16 cellular contexts compared by ENCODE assay signal in genomic region chr18:61820842-61821241, GRCh38.
"Had no signal": no experiment of that assay in that cellular context is flagged by ENCODE, and none has a peak within 500 bp of the region (broad histone marks: within the 10 kb centered on the region; RNA-seq: fewer than 3 reads in every experiment).

No MANE protein-coding gene starts in this region.

- ATAC-seq: body of pancreas; naive thymus-derived CD8-positive, alpha-beta T cell; stimulated activated memory B cell treated with anti-CD40 and anti-IgM and Interleukin-4, amounts not matched to agents 10 μg/mL and 1 μg/mL and 100 μg/mL, for 72 hours had no signal

- H3K9me3 ChIP-seq: body of pancreas, esophagus muscularis mucosa, heart right ventricle, neutrophil, right atrium auricular region, tibial nerve, vagina had no signal

- H3K27me3 ChIP-seq: body of pancreas, esophagus muscularis mucosa, heart right ventricle, neutrophil, right atrium auricular region, tibial nerve, vagina had no signal

- DNase-seq: activated CD4-positive, alpha-beta T cell treated with anti-CD3 and anti-CD28 coated beads, Interleukin-2, amount 10 ng/mL, durations not matched to agents 7 days and 5 days; activated CD4-positive, CD25-positive, alpha-beta regulatory T cell; activated naive CD4-positive, alpha-beta T cell treated with anti-CD3 and anti-CD28 coated beads, Interleukin-2, amount 50 U/mL, for 16 hours; body of pancreas; cerebellar nuclear complex; heart right ventricle; naive thymus-derived CD8-positive, alpha-beta T cell; posterior cingulate gyrus; T-helper 2 cell had no signal

- H3K4me1 ChIP-seq: body of pancreas, esophagus muscularis mucosa, tibial nerve, vagina had no signal

- H3K4me3 ChIP-seq: body of pancreas, esophagus muscularis mucosa, heart right ventricle, right atrium auricular region, smooth muscle cell, tibial nerve, vagina had no signal

- H3K27ac ChIP-seq: body of pancreas, esophagus muscularis mucosa, heart right ventricle, neutrophil, right atrium auricular region, tibial nerve, vagina had no signal

- H3K36me3 ChIP-seq: neutrophil had no signal
